Comparison of ENCODE assay signal across 8 cellular contexts in genomic region chr14:58428011-58428807, GRCh38. TPM values are rescaled to one million over a fixed set of nuclear protein-coding genes. Genes with fewer than 3 reads are reported as not detected.
DNase-seq lines count a peak whose midpoint lies in the region; ATAC-seq and TF ChIP-seq lines count a peak whose summit lies in the region.

No MANE protein-coding gene starts in this region.

- no peak for TF ChIP-seq CTCF in AG10803 (conservative IDR thresholded peaks at IDR 0.05; ENCODE audit: low read length)
- no peak for TF ChIP-seq CTCF in heart left ventricle (IDR thresholded peaks at IDR 0.05)

- DNase-seq in AG10803 (ENCODE audit: low read depth) (peak; percentile 48), NCI-H2227 (lab: John Stamatoyannopoulos, UW; ENCODE audit: unreplicated experiment) (peak; percentile 61), heart left ventricle (no peak), pons (ENCODE audit: low spot score) (peak; percentile 65)
- no peak for DNase-seq in activated naive CD4-positive, alpha-beta T cell treated with anti-CD3 and anti-CD28 coated beads, Interleukin-2, amount 50 U/mL, for 72 hours (ENCODE audit: low spot score in 2 of 2)

- H3K36me3 Mint-ChIP-seq in activated naive CD4-positive, alpha-beta T cell treated with anti-CD3 and anti-CD28 coated beads, Interleukin-2, amount 50 U/mL, for 72 hours = peaks cover 18 to 21% of the 10 kb centered on the region in 2 donors

- 1 to 3% (median 2%) methylated on average over 12 of the region's 12 CpGs for WGBS in heart left ventricle, 4 donors

- peaks cover 0 to 26% (median 23%) of the 10 kb centered on the region in 12 donors for H3K4me1 ChIP-seq in heart left ventricle

- H3K4me3 ChIP-seq in AG10803 (ENCODE audit: low read length) (peak overlapping the region; percentile 91), heart left ventricle (peak overlapping the region; percentile 64 to 93 (median 79))

- ATAC-seq in GM18858 (IDR thresholded peaks at IDR 0.05; ENCODE audit: unreplicated experiment) = peak; percentile 7
- no peak for ATAC-seq in activated naive CD4-positive, alpha-beta T cell treated with anti-CD3 and anti-CD28 coated beads, Interleukin-2, amount 50 U/mL, for 72 hours
- peak in 2 of 4 donors; percentile 39 to 40 for ATAC-seq in heart left ventricle
- ATAC-seq in GM18873 (IDR thresholded peaks at IDR 0.05; ENCODE audit: low FRiP score, unreplicated experiment) = no peak
- ATAC-seq in GM21737 (IDR thresholded peaks at IDR 0.05; ENCODE audit: unreplicated experiment) = no peak

- H3K27me3 ChIP-seq in heart left ventricle = no peaks in the 10 kb centered on the region

- H3K9me3 Mint-ChIP-seq in activated naive CD4-positive, alpha-beta T cell treated with anti-CD3 and anti-CD28 coated beads, Interleukin-2, amount 50 U/mL, for 72 hours = no peaks in the 10 kb centered on the region

- H3K36me3 ChIP-seq in heart left ventricle = peaks cover 0 to 44% (median 33%) of the 10 kb centered on the region in 9 donors

- peak overlapping the region; percentile 84 to 98 (median 92) for H3K27ac ChIP-seq in heart left ventricle

- intact Hi-C loops in heart left ventricle (cut with DNase I) = no loop called here

- H3K27ac Mint-ChIP-seq in activated naive CD4-positive, alpha-beta T cell treated with anti-CD3 and anti-CD28 coated beads, Interleukin-2, amount 50 U/mL, for 72 hours = peak overlapping the region; percentile 76 to 98

- no peaks in the 10 kb centered on the region for H3K9me3 ChIP-seq in heart left ventricle

- no peak for TF ChIP-seq POLR2A in heart left ventricle (IDR thresholded peaks at IDR 0.05)

RNA-seq across cellular contexts. Expression of gene KIAA0586, which starts 0.7 kb away (rescaled TPM):
- 10 to 100 TPM; 37.3 to 47.2 TPM for total RNA-seq in activated naive CD4-positive, alpha-beta T cell treated with anti-CD3 and anti-CD28 coated beads, Interleukin-2, amount 50 U/mL, for 72 hours
- 10 to 100 TPM in 8 of 9 donors, 1 to 10 TPM in 1; 9.8 to 19.7 (median 14.3) TPM for total RNA-seq in heart left ventricle
- polyA plus RNA-seq in heart left ventricle = 1 to 10 TPM; 5.9 to 6.0 TPM

RNA-seq across cellular contexts. Expression of gene TIMM9, which starts 0.9 kb away (rescaled TPM):
- 10 to 100 TPM; 27.8 to 65.0 TPM for total RNA-seq in activated naive CD4-positive, alpha-beta T cell treated with anti-CD3 and anti-CD28 coated beads, Interleukin-2, amount 50 U/mL, for 72 hours
- 10 to 100 TPM; 24.7 to 66.9 (median 30.3) TPM for total RNA-seq in heart left ventricle
- 10 to 100 TPM; 29.7 to 75.5 TPM for polyA plus RNA-seq in heart left ventricle

RNA-seq across cellular contexts. Expression of gene TOMM20L, which starts 32.5 kb away (rescaled TPM):
- not detected for total RNA-seq in activated naive CD4-positive, alpha-beta T cell treated with anti-CD3 and anti-CD28 coated beads, Interleukin-2, amount 50 U/mL, for 72 hours
- total RNA-seq in heart left ventricle = not detected
- not detected for polyA plus RNA-seq in heart left ventricle

Comparison
In these comparisons a context has a peak if more than half of its experiments do, and no peak if none do; other contexts are left out.
1. DNase-seq: peak in AG10803 (single experiment), NCI-H2227 (single experiment) and pons (single experiment); none in activated naive CD4-positive, alpha-beta T cell treated with anti-CD3 and anti-CD28 coated beads, Interleukin-2, amount 50 U/mL, for 72 hours (0 of 2) and heart left ventricle (0 of 5).